ENCODE assay signal across 12 cellular contexts in genomic region chr9:92455217-92455616, GRCh38. TPM values are rescaled to one million over a fixed set of nuclear protein-coding genes. Genes with fewer than 3 reads are reported as not detected.
DNase-seq lines count a peak whose midpoint lies in the region; ATAC-seq and TF ChIP-seq lines count a peak whose summit lies in the region.
"Had no signal": no experiment of that assay in that cellular context is flagged by ENCODE, and none has a peak within 500 bp of the region (broad histone marks: within the 10 kb centered on the region; RNA-seq: fewer than 3 reads in every experiment).

No MANE protein-coding gene starts in this region.

- H3F3A ChIP-seq in GM23248 (ENCODE audit: insufficient read depth), result no peaks in the 10 kb centered on the region

- no TSS peak for BruUV-seq in MCF 10A (replicated peaks; lab: Mats Ljungman, UMichigan)

- no peaks in the 10 kb centered on the region for H3K27me3 ChIP-seq in breast epithelium
- H3K27me3 ChIP-seq in NT2/D1 (ENCODE audit: insufficient read depth, insufficient read length), result no peaks in the 10 kb centered on the region
- no peaks in the 10 kb centered on the region for H3K27me3 ChIP-seq in GM23248 (replicated peaks; ENCODE audit: insufficient read depth)

- intact Hi-C loops in MCF 10A (cut with micrococcal nuclease), result no loop called here
- intact Hi-C loops in breast epithelium (cut with DNase I; ENCODE audit: low total_unique reads), result no loop called here

- H3K27ac Mint-ChIP-seq in MCF 10A (ENCODE audit: low read depth, unreplicated experiment) (no peak overlapping the region), type B pancreatic cell (no peak overlapping the region)

- H3K9ac ChIP-seq in NT2/D1 (ENCODE audit: insufficient read length, low read depth), result no peak overlapping the region
- H3K9ac ChIP-seq in GM23248, result no peak overlapping the region

- H3K27ac ChIP-seq in breast epithelium, result no peak overlapping the region
- H3K27ac ChIP-seq in GM23248, result no peak overlapping the region

- H2AFZ ChIP-seq in GM23248, result no peak overlapping the region

- WGBS in GM23248 (ENCODE audit: low coverage in 1 of 2, low lambda C conversion rate in 2 of 2, missing lambda C conversion rate in 2 of 2), 2 experiments, result 85 to 94% methylated on average over 3 of the region's 3 CpGs

- DNase-seq in MCF 10A (ENCODE audit: unreplicated experiment) (peak; percentile 30), breast epithelium (ENCODE audit: low spot score in 2 of 2) (no peak), NT2/D1 (ENCODE audit: low read depth, low spot score) (peak; percentile 13), epithelial cell of esophagus (ENCODE audit: low read depth) (no peak), type B pancreatic cell (ENCODE audit: extremely low spot score, unreplicated experiment) (no peak), GM23248 (no peak)
- DNase-seq: effector CD8-positive, alpha-beta T cell; HCEC 1CT; posterior cingulate gyrus had no signal

- H3K9me2 ChIP-seq in GM23248 (ENCODE audit: insufficient read depth), result no peaks in the 10 kb centered on the region

- CTCF ChIA-PET in MCF 10A (lab: Yijun Ruan, JAX), result interaction anchor here (1.0 to 2.0 kb wide), 4 partner anchors 9 to 122 kb away, joined by 3 to 6 read pairs (median 4); no protein-coding TSS in a partner anchor

- H4K20me1 ChIP-seq in GM23248 (ENCODE audit: insufficient read depth), result no peaks in the 10 kb centered on the region

- TF ChIP-seq CTCF in MCF 10A (IDR thresholded peaks at IDR 0.05; ENCODE audit: unreplicated experiment), result peak; percentile 22
- TF ChIP-seq CTCF in breast epithelium (IDR thresholded peaks at IDR 0.05), result no peak
- TF ChIP-seq CTCF in epithelial cell of esophagus (IDR thresholded peaks at IDR 0.05; ENCODE audit: insufficient read depth, low read depth, low read length, missing control alignments), result peak; percentile 25
- peak; percentile 45 for TF ChIP-seq CTCF in type B pancreatic cell (conservative IDR thresholded peaks at IDR 0.05)

- TF ChIP-seq POLR2A in breast epithelium (IDR thresholded peaks at IDR 0.05), result no peak

- H3K9me3 Mint-ChIP-seq in MCF 10A (ENCODE audit: unreplicated experiment) (no peaks in the 10 kb centered on the region), type B pancreatic cell (no peaks in the 10 kb centered on the region)

- H3K27me3 Mint-ChIP-seq in MCF 10A (ENCODE audit: insufficient read depth, unreplicated experiment), result no peaks in the 10 kb centered on the region
- H3K27me3 Mint-ChIP-seq in type B pancreatic cell, result peaks cover 4% of the 10 kb centered on the region

- H3K9me3 ChIP-seq in breast epithelium (no peaks in the 10 kb centered on the region), NT2/D1 (ENCODE audit: insufficient read depth, low read length) (no peaks in the 10 kb centered on the region), GM23248 (ENCODE audit: low read depth) (no peaks in the 10 kb centered on the region)

- in situ Hi-C loops in GM23248 (cut with MboI), result no loop called here

- H3K4me1 ChIP-seq in breast epithelium (no peaks in the 10 kb centered on the region), NT2/D1 (ENCODE audit: insufficient read depth, insufficient read length) (no peaks in the 10 kb centered on the region), GM23248 (ENCODE audit: insufficient read depth) (no peaks in the 10 kb centered on the region)

- no peak for ATAC-seq in HG03196 (IDR thresholded peaks at IDR 0.05; ENCODE audit: unreplicated experiment)
- no peak for ATAC-seq in GM18520 (IDR thresholded peaks at IDR 0.05; ENCODE audit: unreplicated experiment)

- H3K79me2 ChIP-seq in GM23248 (ENCODE audit: insufficient read depth), result no peaks in the 10 kb centered on the region

- H3K4me3 ChIP-seq in breast epithelium (no peak overlapping the region), NT2/D1 (ENCODE audit: insufficient read length, low read depth) (no peak overlapping the region), epithelial cell of esophagus (ENCODE audit: low read length) (no peak overlapping the region), GM23248 (no peak overlapping the region)

- H3K4me3 Mint-ChIP-seq in MCF 10A (ENCODE audit: unreplicated experiment) (no peak overlapping the region), type B pancreatic cell (no peak overlapping the region)

- H3K4me2 ChIP-seq in GM23248 (ENCODE audit: unreplicated experiment), result no peak overlapping the region

- H3K36me3 Mint-ChIP-seq in MCF 10A (ENCODE audit: insufficient read depth, unreplicated experiment), result no peaks in the 10 kb centered on the region
- H3K36me3 Mint-ChIP-seq in type B pancreatic cell, result no peaks in the 10 kb centered on the region

- H3K36me3 ChIP-seq in breast epithelium (no peaks in the 10 kb centered on the region), NT2/D1 (ENCODE audit: insufficient read depth, insufficient read length, low read length) (no peaks in the 10 kb centered on the region), GM23248 (ENCODE audit: low read depth) (no peaks in the 10 kb centered on the region)

- POLR2A ChIA-PET in MCF 10A (lab: Yijun Ruan, JAX), result no interaction called here

- H3K4me1 Mint-ChIP-seq in MCF 10A (ENCODE audit: insufficient read depth, unreplicated experiment) (no peaks in the 10 kb centered on the region), type B pancreatic cell (ENCODE audit: unreplicated experiment) (no peaks in the 10 kb centered on the region)

RNA-seq across cellular contexts. Expression of gene ASPN, which starts 27.1 kb away (rescaled TPM):
- 0.12 TPM in 1 of 2 replicates, not detected in the other for total RNA-seq in MCF 10A (2022)
- total RNA-seq in breast epithelium, result 1 to 10 TPM; 3.9 to 6.3 (median 6.2) TPM
- total RNA-seq in type B pancreatic cell (ENCODE audit: low replicate concordance), result 1.3 TPM in 1 of 2 replicates, not detected in the other
- total RNA-seq in GM23248 (2014; rRNA removed; shearing (Covaris generic)), result 5.7 and 6.3 TPM in 2 replicates
- 5.1 and 5.3 TPM in 2 replicates for polyA plus RNA-seq in GM23248 (2016; fragmentation: Nextera tagmentation; extraction: Ambion mirVana)

RNA-seq across cellular contexts. Expression of gene OMD, which starts 30.9 kb away (rescaled TPM):
- 0.61 and 1.4 TPM in 2 replicates for total RNA-seq in MCF 10A (2022)
- total RNA-seq in breast epithelium, result 10 to 100 TPM; 12.8 to 39.2 (median 30.0) TPM
- not detected in 2 replicates for total RNA-seq in type B pancreatic cell (ENCODE audit: low replicate concordance)
- 0.11 TPM in 1 of 2 replicates, not detected in the other for total RNA-seq in GM23248 (2014; rRNA removed; shearing (Covaris generic))
- polyA plus RNA-seq in GM23248 (2016; fragmentation: Nextera tagmentation; extraction: Ambion mirVana), result 0.13 and 0.14 TPM in 2 replicates

RNA-seq across cellular contexts. Expression of gene OGN, which starts 50.8 kb away (rescaled TPM):
- not detected in 2 replicates for total RNA-seq in MCF 10A (2022)
- 10 to 100 TPM; 14.1 to 92.5 (median 17.7) TPM for total RNA-seq in breast epithelium
- total RNA-seq in type B pancreatic cell (ENCODE audit: low replicate concordance), result 2.8 TPM in 1 of 2 replicates, not detected in the other
- total RNA-seq in GM23248 (2014; rRNA removed; shearing (Covaris generic)), result 0.11 TPM in 1 of 2 replicates, not detected in the other
- polyA plus RNA-seq in GM23248 (2016; fragmentation: Nextera tagmentation; extraction: Ambion mirVana), result 0.16 and 0.23 TPM in 2 replicates
- polyA plus RNA-seq: BJ had no signal

Comparison
In these comparisons a context has a peak if more than half of its experiments do, and no peak if none do; other contexts are left out.
1. DNase-seq: peak in MCF 10A (single experiment) and NT2/D1 (single experiment); none in breast epithelium (0 of 2), epithelial cell of esophagus (single experiment), type B pancreatic cell (single experiment) and GM23248 (single experiment).
2. CTCF ChIP-seq: peak in MCF 10A (single experiment), epithelial cell of esophagus (single experiment) and type B pancreatic cell (single experiment); none in breast epithelium (0 of 3).